ENCODE assay signal across 8 cellular contexts in genomic region chr10:96271017-96271815, GRCh38. TPM values are rescaled to one million over a fixed set of nuclear protein-coding genes. Genes with fewer than 3 reads are reported as not detected.
A peak's percentile ranks its signal among the peaks of the same experiment; 100 is the strongest.
DNase-seq lines count a peak whose midpoint lies in the region; ATAC-seq and TF ChIP-seq lines count a peak whose summit lies in the region.

BLNK (minus strand) TSS chr10:96271569; CDS start chr10:96271398, 171 bp downstream.

- H3K4me3 ChIP-seq in AG10803 (ENCODE audit: low read length) (no peak within 1 kb of the TSS), right lobe of liver (peak within 1 kb of the TSS; percentile 40 to 63 (median 62)), uterus (no peak within 1 kb of the TSS)

- H3K9me3 ChIP-seq in T-helper 17 cell (ENCODE audit: control insufficient read depth, low read length, poor library complexity, severe bottlenecking) (no peaks in the 10 kb centered on the region), right lobe of liver (no peaks in the 10 kb centered on the region), uterus (no peaks in the 10 kb centered on the region)

- peak within 1 kb of the TSS; percentile 68 for H3K4me3 Mint-ChIP-seq in T-helper 17 cell

- TF ChIP-seq CTCF in AG10803 (conservative IDR thresholded peaks at IDR 0.05; ENCODE audit: low read length): no peak
- TF ChIP-seq CTCF in right lobe of liver (IDR thresholded peaks at IDR 0.05): no peak
- no peak for TF ChIP-seq CTCF in uterus (IDR thresholded peaks at IDR 0.05)

- H3K27me3 ChIP-seq in right lobe of liver: no peaks in the 10 kb centered on the region
- no peaks in the 10 kb centered on the region for H3K27me3 ChIP-seq in uterus

- peaks cover 2% of the 10 kb centered on the region for H3K4me1 Mint-ChIP-seq in T-helper 17 cell

- WGBS in right lobe of liver (ENCODE audit: insufficient coverage, low coverage, low lambda C conversion rate, missing lambda C conversion rate): 14% methylated on average over 6 of the region's 6 CpGs

- peak within 1 kb of the TSS; percentile 87 to 95 (median 89) for H3K27ac ChIP-seq in right lobe of liver
- no peak within 1 kb of the TSS for H3K27ac ChIP-seq in uterus

- peak; percentile 95 for TF ChIP-seq POLR2A in right lobe of liver (IDR thresholded peaks at IDR 0.05)
- no peak for TF ChIP-seq POLR2A in uterus (IDR thresholded peaks at IDR 0.05)

- DNase-seq in AG10803 (ENCODE audit: low read depth): peak; percentile 4
- DNase-seq in T-helper 17 cell: no peak
- DNase-seq in right lobe of liver: peak; percentile 72 to 82 (median 81)
- DNase-seq in uterus: peak; percentile 16 to 35
- DNase-seq in NCI-H146 (lab: John Stamatoyannopoulos, UW): no peak
- no peak for DNase-seq in activated naive CD4-positive, alpha-beta T cell treated with anti-CD3 and anti-CD28 coated beads, Interleukin-2, amount 50 U/mL, for 16 hours

- no peaks in the 10 kb centered on the region for H3K36me3 Mint-ChIP-seq in T-helper 17 cell (ENCODE audit: low read depth)

- H3K27me3 Mint-ChIP-seq in T-helper 17 cell: peaks cover 36% of the 10 kb centered on the region

- H3K4me1 ChIP-seq in right lobe of liver (peaks cover 0 to 55% (median 20%) of the 10 kb centered on the region in 4 donors), uterus (no peaks in the 10 kb centered on the region)

- H3K36me3 ChIP-seq in right lobe of liver (no peaks in the 10 kb centered on the region), uterus (no peaks in the 10 kb centered on the region)

- ATAC-seq in GM19043 (IDR thresholded peaks at IDR 0.05; ENCODE audit: low read depth, unreplicated experiment) (peak; percentile 58), HG03103 (IDR thresholded peaks at IDR 0.05; ENCODE audit: low read depth, unreplicated experiment) (peak; percentile 64), T-helper 17 cell (peak; percentile 48), right lobe of liver (peak; percentile 69 to 83 (median 77))

- intact Hi-C loops in right lobe of liver (cut with DNase I) (no loop called here), uterus (cut with DNase I; ENCODE audit: low total_unique reads) (no loop called here)

- peak within 1 kb of the TSS; percentile 21 for H3K27ac Mint-ChIP-seq in T-helper 17 cell

RNA-seq across cellular contexts. Expression of gene BLNK, which starts in this region (rescaled TPM):
- total RNA-seq in T-helper 17 cell (1 to 10 TPM in 1 of 2 donors, not detected in 1; 3.6 TPM), right lobe of liver (10 to 100 TPM in 5 of 6 experiments, 1 to 10 TPM in 1; 9.9 to 47.7 (median 20.9) TPM), uterus (1 to 10 TPM in 2 of 4 donors, under 1 TPM in 1, not detected in 1; 0.67 to 3.9 (median 1.8) TPM)

Comparison
In these comparisons a context has a peak if more than half of its experiments do, and no peak if none do; other contexts are left out.
1. DNase-seq: peak in AG10803 (single experiment), right lobe of liver (3 of 3) and uterus (2 of 2); none in T-helper 17 cell (0 of 3), NCI-H146 (single experiment) and activated naive CD4-positive, alpha-beta T cell treated with anti-CD3 and anti-CD28 coated beads, Interleukin-2, amount 50 U/mL, for 16 hours (single experiment).
2. H3K4me3 ChIP-seq: peak in right lobe of liver (3 of 3); none in AG10803 (single experiment) and uterus (0 of 2).
3. H3K27ac ChIP-seq: peak in right lobe of liver (3 of 3); none in uterus (0 of 2).
4. Peak in every context shown above with its lines, with median percentiles within 50 percentile points of each other: ATAC-seq.